ENCODE assay signal across 20 cellular contexts in genomic region chr6:140684776-140685550, GRCh38.
DNase-seq lines count a peak whose midpoint lies in the region; TF ChIP-seq lines count a peak whose summit lies in the region.
"Had no signal": no experiment of that assay in that cellular context is flagged by ENCODE, and none has a peak within 500 bp of the region (broad histone marks: within the 10 kb centered on the region; RNA-seq: fewer than 3 reads in every experiment).

No MANE protein-coding gene starts in this region.

- H3K9me3 Mint-ChIP-seq in activated T-cell treated with anti-CD3 and anti-CD28 coated beads, Interleukin-2, amount 50 U/mL, for 24 hours = no peaks in the 10 kb centered on the region
- H3K9me3 Mint-ChIP-seq: activated B cell treated with CpG ODN at 0.5 μM for 24 hours; activated CD8-positive, alpha-beta T cell treated with anti-CD3 and anti-CD28 coated beads for 36 hours had no signal

- no peaks in the 10 kb centered on the region for H3K4me1 Mint-ChIP-seq in activated T-cell treated with anti-CD3 and anti-CD28 coated beads, Interleukin-2, amount 50 U/mL, for 24 hours (ENCODE audit: low read depth)
- H3K4me1 Mint-ChIP-seq: activated B cell treated with CpG ODN at 0.5 μM for 24 hours, IgD-negative memory B cell had no signal

- no peaks in the 10 kb centered on the region for H3K27me3 Mint-ChIP-seq in activated T-cell treated with anti-CD3 and anti-CD28 coated beads, Interleukin-2, amount 50 U/mL, for 24 hours
- H3K27me3 Mint-ChIP-seq: activated B cell treated with CpG ODN at 0.5 μM for 24 hours; activated CD8-positive, alpha-beta T cell treated with anti-CD3 and anti-CD28 coated beads for 36 hours; IgD-negative memory B cell had no signal

- H3K27ac Mint-ChIP-seq in activated T-cell treated with anti-CD3 and anti-CD28 coated beads, Interleukin-2, amount 50 U/mL, for 24 hours = no peak overlapping the region
- H3K27ac Mint-ChIP-seq: activated B cell treated with CpG ODN at 0.5 μM for 24 hours; activated CD8-positive, alpha-beta T cell treated with anti-CD3 and anti-CD28 coated beads for 36 hours; IgD-negative memory B cell had no signal

- no peak overlapping the region for H3K4me3 ChIP-seq in cardiac fibroblast (replicated peaks in 1 of 2; ENCODE audit: low read depth in 2 of 2, low read length in 2 of 2)
- H3K4me3 ChIP-seq: BLaER1, MG63 had no signal

- no peak overlapping the region for H3K4me3 Mint-ChIP-seq in activated T-cell treated with anti-CD3 and anti-CD28 coated beads, Interleukin-2, amount 50 U/mL, for 24 hours
- H3K4me3 Mint-ChIP-seq: activated B cell treated with CpG ODN at 0.5 μM for 24 hours; activated CD8-positive, alpha-beta T cell treated with anti-CD3 and anti-CD28 coated beads for 36 hours; IgD-negative memory B cell had no signal

- no peaks in the 10 kb centered on the region for H3K36me3 Mint-ChIP-seq in activated T-cell treated with anti-CD3 and anti-CD28 coated beads, Interleukin-2, amount 50 U/mL, for 24 hours (ENCODE audit: low read depth)
- H3K36me3 Mint-ChIP-seq: IgD-negative memory B cell had no signal

- DNase-seq in NCI-H510A treated with DMSO at 0.1 percent for 48 hours (lab: John Stamatoyannopoulos, UW) = peak; percentile 43
- DNase-seq in NCI-H510A (lab: John Stamatoyannopoulos, UW) = no peak
- peak; percentile 97 for DNase-seq in NCI-H69 (lab: John Stamatoyannopoulos, UW)
- peak; percentile 38 to 43 for DNase-seq in cardiac fibroblast (ENCODE audit: low read depth in 2 of 2)
- DNase-seq in activated T-cell treated with anti-CD3 and anti-CD28 coated beads, Interleukin-2, amount 50 U/mL, for 24 hours = no peak
- no peak for DNase-seq in NCI-H82 treated with DMSO at 0.1 percent for 48 hours (lab: John Stamatoyannopoulos, UW; ENCODE audit: unreplicated experiment)
- no peak for DNase-seq in activated T-cell treated with anti-CD3 and anti-CD28 coated beads, Interleukin-2, amount 50 U/mL, for 1 hour
- no peak for DNase-seq in NK-92 treated with Interleukin-12 subunit alpha and Interleukin-12 subunit beta, amount 100 ng/mL, for 24 hours (lab: John Stamatoyannopoulos, UW)
- DNase-seq: activated B cell treated with CpG ODN at 0.5 μM for 24 hours; activated CD8-positive, alpha-beta T cell treated with anti-CD3 and anti-CD28 coated beads for 36 hours; activated naive CD4-positive, alpha-beta T cell; caudate nucleus; GDM1; kidney glomerular epithelial cell; MG63; NCI-H1694 treated with DMSO at 0.1 percent for 48 hours; right cardiac atrium; SK-N-SH had no signal

- no peak for TF ChIP-seq CTCF in cardiac fibroblast (IDR thresholded peaks at IDR 0.05; ENCODE audit: low read depth, low read length)

Comparison
In these comparisons a context has a peak if more than half of its experiments do, and no peak if none do; other contexts are left out.
1. DNase-seq: peak in NCI-H510A treated with DMSO at 0.1 percent for 48 hours (single experiment), NCI-H69 (single experiment) and cardiac fibroblast (2 of 2); none in NCI-H510A (single experiment), activated T-cell treated with anti-CD3 and anti-CD28 coated beads, Interleukin-2, amount 50 U/mL, for 24 hours (single experiment), NCI-H82 treated with DMSO at 0.1 percent for 48 hours (single experiment), activated T-cell treated with anti-CD3 and anti-CD28 coated beads, Interleukin-2, amount 50 U/mL, for 1 hour (single experiment) and NK-92 treated with Interleukin-12 subunit alpha and Interleukin-12 subunit beta, amount 100 ng/mL, for 24 hours (single experiment).